Comparison of ENCODE assay signal across 8 cellular contexts in genomic region chrX:55342533-55343501, GRCh38.
A peak's percentile ranks its signal among the peaks of the same experiment; 100 is the strongest.
DNase-seq lines count a peak whose midpoint lies in the region; ATAC-seq, FAIRE-seq and TF ChIP-seq lines count a peak whose summit lies in the region.

No MANE protein-coding gene starts in this region.

- in situ Hi-C loops in G401 (cut with HindIII; ENCODE audit: low sequenced_read_pairs), result no loop called here

- TF ChIP-seq POLR2A in A549 (IDR thresholded peaks at IDR 0.05; ENCODE audit: low read length), result no peak

- H3K4me3 ChIP-seq in A549 (no peak overlapping the region), HEK293 (ENCODE audit: low read depth, low read length) (no peak overlapping the region)

- no peak for FAIRE-seq in A549 (lab: Jason Lieb, UNC)

- H3K9me3 ChIP-seq in A549 (no peaks in the 10 kb centered on the region), HEK293 (ENCODE audit: control insufficient read depth, insufficient read depth, low read depth, low read length) (no peaks in the 10 kb centered on the region)

- H3K4me1 ChIP-seq in A549 (no peaks in the 10 kb centered on the region), HEK293 (ENCODE audit: control insufficient read depth, insufficient read depth, low read length) (no peaks in the 10 kb centered on the region)

- WGBS in A549 (ENCODE audit: missing lambda C conversion rate), result 20% methylated on average over 7 of the region's 21 CpGs

- no peak for TF ChIP-seq CTCF in A549 (IDR thresholded peaks at IDR 0.05)
- TF ChIP-seq CTCF in HEK293 (tag by site-specific recombination; IDR thresholded peaks at IDR 0.05), result no peak; the same call in 1 of the 2 replicates

- no peak for TF ChIP-seq EP300 in A549 (IDR thresholded peaks at IDR 0.05)

- DNase-seq in A549 (ENCODE audit: low read depth in 1 of 2, low spot score in 1 of 2) (peak; percentile 25 to 40), G401 (ENCODE audit: low spot score) (peak; percentile 40), NCI-H146 (lab: John Stamatoyannopoulos, UW) (peak; percentile 18), foreskin melanocyte (peak; percentile 68), T1000 (lab: John Stamatoyannopoulos, UW) (no peak)
- DNase-seq in activated CD4-positive, alpha-beta memory T cell treated with anti-CD3 and anti-CD28 coated beads, Interleukin-2, amount 10 ng/mL, durations not matched to agents 7 days and 5 days, result peak; percentile 42
- peak; percentile 27 for DNase-seq in stimulated activated CD4-positive, alpha-beta T cell treated with anti-CD3 and anti-CD28 coated beads, Interleukin-1b, Interleukin-23, amount 100 ng/mL, for 48 hours

- H3K27me3 Mint-ChIP-seq in activated CD4-positive, alpha-beta memory T cell treated with anti-CD3 and anti-CD28 coated beads, Interleukin-2, amount 10 ng/mL, durations not matched to agents 7 days and 5 days, result peaks cover 1% of the 10 kb centered on the region

- H3K4me2 ChIP-seq in A549, result no peak overlapping the region

- CTCF ChIA-PET in A549 (lab: Yijun Ruan, JAX) (interaction anchor here (0.9 to 2.0 kb wide), 2 partner anchors 14 to 208 kb away, joined by 3 to 11 read pairs; no protein-coding TSS in a partner anchor), HEK293 (lab: Yijun Ruan, JAX) (interaction anchor here (0.5 to 1.2 kb wide), 5 partner anchors 9 to 1077 kb away, joined by 3 to 9 read pairs (median 4); no protein-coding TSS in a partner anchor)
- CTCF ChIA-PET in activated CD4-positive, alpha-beta memory T cell treated with anti-CD3 and anti-CD28 coated beads, Interleukin-2, amount 10 ng/mL, durations not matched to agents 7 days and 5 days (lab: Charles Lee), result interaction anchor here (0.6 to 1.7 kb wide), 3 partner anchors 11 to 1306 kb away, joined by 3 to 5 read pairs (median 3); no protein-coding TSS in a partner anchor

- H3K27ac ChIP-seq in A549 (no peak overlapping the region), HEK293 (ENCODE audit: extremely low read depth, low read depth, low read length) (no peak overlapping the region)

- H3K36me3 Mint-ChIP-seq in activated CD4-positive, alpha-beta memory T cell treated with anti-CD3 and anti-CD28 coated beads, Interleukin-2, amount 10 ng/mL, durations not matched to agents 7 days and 5 days (ENCODE audit: low read depth), result no peaks in the 10 kb centered on the region

- ATAC-seq in A549, result peak in 1 of 2 experiments; percentile 75; a peak in 3 of 6 replicates

- H3K27ac Mint-ChIP-seq in activated CD4-positive, alpha-beta memory T cell treated with anti-CD3 and anti-CD28 coated beads, Interleukin-2, amount 10 ng/mL, durations not matched to agents 7 days and 5 days, result no peak overlapping the region

- H3K36me3 ChIP-seq in HEK293 (ENCODE audit: control insufficient read depth in 2 of 2, insufficient read depth in 1 of 2, low read length in 2 of 2), result no peaks in the 10 kb centered on the region

- no peaks in the 10 kb centered on the region for H3K9me3 Mint-ChIP-seq in activated CD4-positive, alpha-beta memory T cell treated with anti-CD3 and anti-CD28 coated beads, Interleukin-2, amount 10 ng/mL, durations not matched to agents 7 days and 5 days

- POLR2A ChIA-PET in A549 (lab: Yijun Ruan, JAX), result no interaction called here
- POLR2A ChIA-PET in HEK293 (lab: Yijun Ruan, JAX), result interaction anchor here (0.5 kb wide), 1 partner anchor 196 kb away, joined by 3 read pairs; no protein-coding TSS in a partner anchor
- POLR2A ChIA-PET in activated CD4-positive, alpha-beta memory T cell treated with anti-CD3 and anti-CD28 coated beads, Interleukin-2, amount 10 ng/mL, durations not matched to agents 7 days and 5 days (lab: Charles Lee), result no interaction called here

- peak; percentile 15 to 33; a peak in 2 of 5 replicates for TF ChIP-seq RAD21 in A549 (conservative IDR thresholded peaks at IDR 0.05 in 1 of 2, IDR thresholded peaks at IDR 0.05 in 1 of 2)

- H3K4me1 Mint-ChIP-seq in activated CD4-positive, alpha-beta memory T cell treated with anti-CD3 and anti-CD28 coated beads, Interleukin-2, amount 10 ng/mL, durations not matched to agents 7 days and 5 days, result peaks cover 11% of the 10 kb centered on the region

- H3K4me3 Mint-ChIP-seq in activated CD4-positive, alpha-beta memory T cell treated with anti-CD3 and anti-CD28 coated beads, Interleukin-2, amount 10 ng/mL, durations not matched to agents 7 days and 5 days, result no peak overlapping the region

TF ChIP-seq in A549, 52 proteins besides CTCF, POLR2A, EP300 and RAD21:
- TF ChIP-seq SMC3 (IDR thresholded peaks at IDR 0.05), result 0 out of 3 replicates have a peak, but pooled peaks have one; percentile 11
- no peak for TF ChIP-seq E2F6 (IDR thresholded peaks at IDR 0.05; ENCODE audit: borderline replicate concordance, low read depth)

TF ChIP-seq in HEK293, 187 proteins besides CTCF, POLR2A, EP300 and RAD21:
- TF ChIP-seq ZNF501 (tag by site-specific recombination; IDR thresholded peaks at IDR 0.05), result no peak
- TF ChIP-seq ZNF654 (tag by site-specific recombination; IDR thresholded peaks at IDR 0.05; ENCODE audit: low read depth), result peak; percentile 43
